Comparison of ENCODE assay signal across 8 cellular contexts in genomic region chr17:48025040-48025903, GRCh38. TPM values are rescaled to one million over a fixed set of nuclear protein-coding genes. Genes with fewer than 3 reads are reported as not detected.
DNase-seq lines count a peak whose midpoint lies in the region; ATAC-seq and TF ChIP-seq lines count a peak whose summit lies in the region.

No MANE protein-coding gene starts in this region.

- no peaks in the 10 kb centered on the region for H3K36me3 Mint-ChIP-seq in activated naive CD4-positive, alpha-beta T cell treated with anti-CD3 and anti-CD28 coated beads, Interleukin-2, amount 50 U/mL, for 24 hours

- DNase-seq in GM06990 (ENCODE audit: extremely low read depth, insufficient read length) (peak; percentile 93), NCI-H1092 treated with DMSO at 0.1 percent for 48 hours (lab: John Stamatoyannopoulos, UW) (peak; percentile 96), SK-N-SH (peak; percentile 97), globus pallidus (ENCODE audit: low spot score) (peak; percentile 95), occipital lobe (lab: John Stamatoyannopoulos, UW) (peak; percentile 98), suprapubic skin (ENCODE audit: low spot score in 2 of 2) (peak; percentile 99)

- no peak for TF ChIP-seq POLR2A in suprapubic skin (IDR thresholded peaks at IDR 0.05)

- peak overlapping the region; percentile 100 for H3K4me2 ChIP-seq in SK-N-SH

- peak; percentile 80 for ATAC-seq in HG02623 (IDR thresholded peaks at IDR 0.05; ENCODE audit: unreplicated experiment)

- H3K36me3 ChIP-seq in GM06990 (ENCODE audit: control insufficient read depth, insufficient read depth, low read length) = no peaks in the 10 kb centered on the region
- H3K36me3 ChIP-seq in SK-N-SH (replicated peaks in 1 of 2; ENCODE audit: control insufficient read depth in 1 of 2, insufficient read depth in 2 of 2, low read length in 1 of 2) = no peaks in the 10 kb centered on the region
- no peaks in the 10 kb centered on the region for H3K36me3 ChIP-seq in suprapubic skin

- H3K4me1 Mint-ChIP-seq in activated naive CD4-positive, alpha-beta T cell treated with anti-CD3 and anti-CD28 coated beads, Interleukin-2, amount 50 U/mL, for 24 hours = peaks cover 30% of the 10 kb centered on the region

- H3K9me3 Mint-ChIP-seq in activated naive CD4-positive, alpha-beta T cell treated with anti-CD3 and anti-CD28 coated beads, Interleukin-2, amount 50 U/mL, for 24 hours = no peaks in the 10 kb centered on the region

- POLR2A ChIA-PET in SK-N-SH (lab: Yijun Ruan, JAX) = interaction anchor here (0.8 to 2.6 kb wide), 6 partner anchors 18 to 98 kb away, joined by 3 to 9 read pairs (median 4); partner anchors contain the start of genes CBX1 and NFE2L1

- H3K4me3 Mint-ChIP-seq in activated naive CD4-positive, alpha-beta T cell treated with anti-CD3 and anti-CD28 coated beads, Interleukin-2, amount 50 U/mL, for 24 hours = peak overlapping the region; percentile 95

- H3K27ac ChIP-seq in SK-N-SH (ENCODE audit: low read depth in 2 of 2, low read length in 1 of 2) (peak overlapping the region; percentile 43 to 68), suprapubic skin (peak overlapping the region; percentile 80)

- peak; percentile 98 for TF ChIP-seq RAD21 in SK-N-SH (IDR thresholded peaks at IDR 0.05; ENCODE audit: low read length)

- no peaks in the 10 kb centered on the region for H3K9me2 ChIP-seq in SK-N-SH

- H3K9ac ChIP-seq in SK-N-SH = peak overlapping the region; percentile 18; the same call in 1 of the 2 replicates

- no peaks in the 10 kb centered on the region for H3K9me3 ChIP-seq in SK-N-SH
- H3K9me3 ChIP-seq in suprapubic skin = no peaks in the 10 kb centered on the region

- H3K27ac Mint-ChIP-seq in activated naive CD4-positive, alpha-beta T cell treated with anti-CD3 and anti-CD28 coated beads, Interleukin-2, amount 50 U/mL, for 24 hours = peak overlapping the region; percentile 75

- CTCF ChIA-PET in SK-N-SH (lab: Yijun Ruan, JAX) = interaction anchor here (0.6 to 31.3 kb wide), 43 partner anchors 10 to 654 kb away, joined by 3 to 1200 read pairs (median 5); partner anchors contain the start of genes CBX1, CDK5RAP3, COPZ2 and NFE2L1

- TF ChIP-seq EP300 in SK-N-SH (IDR thresholded peaks at IDR 0.05; ENCODE audit: borderline replicate concordance in 1 of 2, low read depth in 1 of 2, low read length in 1 of 2) = no peak
- no peak for TF ChIP-seq EP300 in suprapubic skin (IDR thresholded peaks at IDR 0.05)

- no peaks in the 10 kb centered on the region for H3K79me2 ChIP-seq in SK-N-SH (ENCODE audit: insufficient read depth)

- H3K4me3 ChIP-seq in GM06990 (replicated peaks; ENCODE audit: low read depth, low read length) (peak overlapping the region; percentile 65), SK-N-SH (ENCODE audit: low read depth in 2 of 2, low read length in 1 of 2) (peak overlapping the region; percentile 50 to 78), suprapubic skin (peak overlapping the region; percentile 51)

- peak; percentile 95 for TF ChIP-seq CTCF in GM06990 (IDR thresholded peaks at IDR 0.05; ENCODE audit: insufficient read depth, low read length, poor library complexity, severe bottlenecking)
- TF ChIP-seq CTCF in SK-N-SH (IDR thresholded peaks at IDR 0.05) = peak; percentile 90
- TF ChIP-seq CTCF in suprapubic skin (IDR thresholded peaks at IDR 0.05) = peak; percentile 82 to 91

- H3F3A ChIP-seq in SK-N-SH (replicated peaks; ENCODE audit: insufficient read depth) = peaks cover 43% of the 10 kb centered on the region

- H3K4me1 ChIP-seq in SK-N-SH (ENCODE audit: control insufficient read depth in 1 of 2, insufficient read depth in 2 of 2, low read depth in 1 of 2, low read length in 1 of 2) (peaks cover 25 to 33% of the 10 kb centered on the region in 2 experiments; a peak in 3 of 4 replicates), suprapubic skin (peaks cover 55% of the 10 kb centered on the region)

- H3K27me3 ChIP-seq in GM06990 (replicated peaks; ENCODE audit: control insufficient read depth, insufficient read depth, low read length) = no peaks in the 10 kb centered on the region; the same call in 1 of the 2 replicates
- H3K27me3 ChIP-seq in SK-N-SH (ENCODE audit: insufficient read depth) = no peaks in the 10 kb centered on the region
- H3K27me3 ChIP-seq in suprapubic skin = no peaks in the 10 kb centered on the region

- 2% methylated on average over 53 of the region's 56 CpGs for WGBS in SK-N-SH (ENCODE audit: low lambda C conversion rate)
- under 1% methylated on average over 46 of the region's 56 CpGs for whole genome bisulfite sequencing in suprapubic skin

- peak overlapping the region; percentile 95 for H2AFZ ChIP-seq in SK-N-SH (ENCODE audit: low read depth)

- H3K27me3 Mint-ChIP-seq in activated naive CD4-positive, alpha-beta T cell treated with anti-CD3 and anti-CD28 coated beads, Interleukin-2, amount 50 U/mL, for 24 hours = peaks cover 22% of the 10 kb centered on the region

- no peaks in the 10 kb centered on the region for H4K20me1 ChIP-seq in SK-N-SH (ENCODE audit: insufficient read depth)

TF ChIP-seq in SK-N-SH, 30 proteins besides CTCF, POLR2A, EP300 and RAD21 (continues in another document):
- TF ChIP-seq RXRA (IDR thresholded peaks at IDR 0.05; ENCODE audit: borderline replicate concordance, low read depth) (no peak), USF1 (IDR thresholded peaks at IDR 0.05; ENCODE audit: borderline replicate concordance, low read depth) (peak; percentile 84; the same call in 1 of the 2 replicates), NRF1 (IDR thresholded peaks at IDR 0.05; ENCODE audit: low read depth, low read length) (peak; percentile 49; the same call in 1 of the 2 replicates), MAX (IDR thresholded peaks at IDR 0.05; ENCODE audit: low read depth) (peak; percentile 79), FOXM1 (IDR thresholded peaks at IDR 0.05; ENCODE audit: low read depth) (no peak), MXI1 (IDR thresholded peaks at IDR 0.05; ENCODE audit: low read depth, low read length) (peak; percentile 100), SIN3A (IDR thresholded peaks at IDR 0.05; ENCODE audit: borderline replicate concordance, low read depth, low read length) (peak; percentile 86; the same call in 1 of the 2 replicates), ZBTB33 (IDR thresholded peaks at IDR 0.05; ENCODE audit: borderline replicate concordance, low read depth) (no peak), POLR2AphosphoS5 (IDR thresholded peaks at IDR 0.05; ENCODE audit: low read depth, low read length) (0 out of 2 replicates have a peak, but pooled peaks have one; percentile 63), FOXJ3 (CRISPR knock-in tag; IDR thresholded peaks at IDR 0.05) (no peak), RCOR1 (IDR thresholded peaks at IDR 0.05; ENCODE audit: low read length) (peak; percentile 64; the same call in 1 of the 2 replicates), CHD2 (IDR thresholded peaks at IDR 0.05; ENCODE audit: low read length, partially characterized antibody) (peak; percentile 57), PBX3 (IDR thresholded peaks at IDR 0.05) (peak; percentile 81), RFX5 (IDR thresholded peaks at IDR 0.05; ENCODE audit: low read length) (no peak), NFIC (IDR thresholded peaks at IDR 0.05; ENCODE audit: borderline replicate concordance) (peak; percentile 21; the same call in 1 of the 2 replicates)

RNA-seq across cellular contexts. Expression of gene COPZ2, which starts 12.3 kb away (rescaled TPM):
- polyA plus RNA-seq in SK-N-SH (2012; rRNA removed) = 31.2 and 36.9 TPM in 2 replicates
- polyA plus RNA-seq in SK-N-SH (2012; cell fraction: cytosol; rRNA removed) = 35.6 and 43.6 TPM in 2 replicates
- polyA plus RNA-seq in SK-N-SH (2012; cell fraction: nucleus; rRNA removed) = 29.6 and 30.5 TPM in 2 replicates
- total RNA-seq in occipital lobe (1.7 TPM), suprapubic skin (10 to 100 TPM in 3 of 4 donors, 1 to 10 TPM in 1; 9.7 to 17.2 (median 12.5) TPM)

RNA-seq across cellular contexts. Expression of gene NFE2L1, which starts 22.9 kb away (rescaled TPM):
- polyA plus RNA-seq in SK-N-SH (2012; rRNA removed) = 159 and 174 TPM in 2 replicates
- 128 and 192 TPM in 2 replicates for polyA plus RNA-seq in SK-N-SH (2012; cell fraction: cytosol; rRNA removed)
- polyA plus RNA-seq in SK-N-SH (2012; cell fraction: nucleus; rRNA removed) = 135 and 166 TPM in 2 replicates
- total RNA-seq in occipital lobe = 28.5 TPM
- 100 to 1,000 TPM in 2 of 4 donors, 10 to 100 TPM in 2; 89.9 to 250 (median 138) TPM for total RNA-seq in suprapubic skin

RNA-seq across cellular contexts. Expression of gene CDK5RAP3, which starts 54.4 kb away (rescaled TPM):
- polyA plus RNA-seq in SK-N-SH (2012; rRNA removed) = 208 and 288 TPM in 2 replicates
- polyA plus RNA-seq in SK-N-SH (2012; cell fraction: cytosol; rRNA removed) = 77.8 and 94.7 TPM in 2 replicates
- polyA plus RNA-seq in SK-N-SH (2012; cell fraction: nucleus; rRNA removed) = 1,862 and 2,736 TPM in 2 replicates
- 61.6 TPM for total RNA-seq in occipital lobe
- 100 to 1,000 TPM; 100 to 296 (median 142) TPM for total RNA-seq in suprapubic skin

Comparison
In these comparisons a context has a peak if more than half of its experiments do, and no peak if none do; other contexts are left out.
1. Peak in every context shown above with its lines: DNase-seq, ATAC-seq, H3K4me3 ChIP-seq and H3K27ac ChIP-seq.